In the genomic region with DNA sequence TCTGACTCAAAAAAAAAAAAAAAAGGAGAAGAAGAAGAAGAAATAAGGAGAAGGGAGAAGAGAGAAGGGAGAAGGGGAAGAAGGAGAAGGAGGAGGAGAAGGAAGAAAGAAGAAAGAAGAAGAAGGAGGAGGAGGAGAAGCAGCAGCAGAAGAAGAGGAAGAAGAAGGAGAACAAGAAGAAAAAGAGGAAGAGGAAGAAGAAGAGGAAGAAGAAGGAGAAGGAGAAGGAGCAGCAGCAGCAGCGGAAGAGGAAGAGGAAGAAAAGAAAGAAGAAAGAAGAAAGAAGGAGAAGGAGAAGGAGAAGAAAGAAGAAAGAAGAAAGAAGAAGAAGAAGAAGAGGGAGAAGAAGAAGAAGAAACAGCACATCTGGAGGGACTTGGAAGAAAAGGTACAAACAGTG, we compare ENCODE assay signal across 16 cellular contexts. TPM values are rescaled to one million over a fixed set of nuclear protein-coding genes. Genes with fewer than 3 reads are reported as not detected.
DNase-seq lines count a peak whose midpoint lies in the region; ATAC-seq and TF ChIP-seq lines count a peak whose summit lies in the region.
"Had no signal": no experiment of that assay in that cellular context is flagged by ENCODE, and none has a peak within 500 bp of the region (broad histone marks: within the 10 kb centered on the region; RNA-seq: fewer than 3 reads in every experiment).

No MANE protein-coding gene starts in this region.

- H3K4me3 ChIP-seq in stomach: no peak overlapping the region
- H3K4me3 ChIP-seq: HAP-1 had no signal

- H3K4me1 ChIP-seq in stomach: peaks cover 7 to 35% (median 24%) of the 10 kb centered on the region in 4 donors

- WGBS in stomach, 5 donors: 76 to 89% (median 83%) methylated on average over 1 of the region's 1 CpG

- no peak for ATAC-seq in T-helper 17 cell
- ATAC-seq in HG02938 (IDR thresholded peaks at IDR 0.05; ENCODE audit: unreplicated experiment): no peak

- H3K4me1 Mint-ChIP-seq in T-helper 17 cell (peaks cover 9% of the 10 kb centered on the region), immature natural killer cell (peaks cover 8 to 18% of the 10 kb centered on the region in 2 donors)

- H3K27me3 Mint-ChIP-seq in T-helper 17 cell (peaks cover 11% of the 10 kb centered on the region), immature natural killer cell (ENCODE audit: low read depth in 3 of 3) (peaks cover 8 to 10% (median 9%) of the 10 kb centered on the region in 3 donors)

- H3K27ac ChIP-seq in stomach: peak overlapping the region in 4 of 5 donors; percentile 78 to 95 (median 82)

- H3K36me3 Mint-ChIP-seq in T-helper 17 cell (ENCODE audit: low read depth) (no peaks in the 10 kb centered on the region), immature natural killer cell (no peaks in the 10 kb centered on the region)

- intact Hi-C loops in stomach (cut with DNase I; ENCODE audit: low total_unique reads): no loop called here

- H3K27ac Mint-ChIP-seq in T-helper 17 cell (peak overlapping the region; percentile 89), immature natural killer cell (peak overlapping the region in 5 of 6 donors; percentile 17 to 83 (median 70))

- H3K4me3 Mint-ChIP-seq in T-helper 17 cell (peak overlapping the region; percentile 25), immature natural killer cell (peak overlapping the region in 2 of 5 donors; percentile 31 to 66)

- no peak for TF ChIP-seq EP300 in stomach (IDR thresholded peaks at IDR 0.05)

- no peaks in the 10 kb centered on the region for H3K9me3 Mint-ChIP-seq in immature natural killer cell

- DNase-seq in SIG-M5 treated with dmso at 0.1 percent for 504 hours (lab: John Stamatoyannopoulos, UW; ENCODE audit: unreplicated experiment) (peak; percentile 26), SIG-M5 (lab: John Stamatoyannopoulos, UW) (no peak), T-helper 17 cell (no peak), immature natural killer cell (no peak), stomach (no peak), GM19240 (ENCODE audit: insufficient read length, low spot score) (no peak), cerebellar cortex (ENCODE audit: low spot score) (no peak)
- DNase-seq: activated CD4-positive, alpha-beta T cell treated with anti-CD3 and anti-CD28 coated beads, Interleukin-2, amount 50 U/mL, for 4 hours; activated effector memory CD4-positive, alpha-beta T cell treated with Interleukin-2 at 50 U/mL for 16 hours; kidney; MM.1S; substantia nigra had no signal

- H3K9me3 ChIP-seq in T-helper 17 cell (ENCODE audit: control insufficient read depth, low read length, poor library complexity, severe bottlenecking) (no peaks in the 10 kb centered on the region), stomach (no peaks in the 10 kb centered on the region)

- peaks cover 4 to 10% (median 5%) of the 10 kb centered on the region in 3 donors for H3K27me3 ChIP-seq in stomach

- no peaks in the 10 kb centered on the region for H3K36me3 ChIP-seq in stomach
- H3K36me3 ChIP-seq: HAP-1 had no signal

- no peak for TF ChIP-seq POLR2A in stomach (IDR thresholded peaks at IDR 0.05)

- TF ChIP-seq CTCF in stomach (IDR thresholded peaks at IDR 0.05): no peak

RNA-seq across cellular contexts. Expression of a gene that starts 4.1 kb away (rescaled TPM):
- 1 to 10 TPM in 1 of 2 donors, not detected in 1; 2.6 TPM for total RNA-seq in T-helper 17 cell
- not detected for polyA plus RNA-seq in immature natural killer cell
- 1,000 to 10,000 TPM in 1 of 5 donors, 100 to 1,000 TPM in 4; 205 to 1,183 (median 570) TPM for total RNA-seq in stomach
- 100 to 1,000 TPM in 1 of 3 donors, 10 to 100 TPM in 2; 70.2 to 585 (median 70.6) TPM for polyA plus RNA-seq in stomach
- total RNA-seq: bronchial epithelial cell; T-helper 1 cell treated with Interleukin-12 subunit alpha and Interleukin-12 subunit beta and Interleukin-4 antibody, amounts not matched to agents 30 ng/mL and 1 ng/mL, for 36 hours had no signal

RNA-seq across cellular contexts. Expression of a gene that starts 5.6 kb away (rescaled TPM):
- total RNA-seq in T-helper 17 cell (10 to 100 TPM; 22.6 to 23.9 TPM), stomach (100 to 1,000 TPM in 1 of 5 donors, 10 to 100 TPM in 4; 15.6 to 119 (median 49.0) TPM)
- polyA plus RNA-seq in immature natural killer cell (10 to 100 TPM; 25.6 to 29.4 (median 26.2) TPM), stomach (10 to 100 TPM; 93.2 to 96.5 (median 95.1) TPM)

RNA-seq across cellular contexts. Expression of a gene that starts 24.5 kb away (rescaled TPM):
- total RNA-seq in T-helper 17 cell: 10 to 100 TPM; 33.9 to 40.6 TPM
- 100 to 1,000 TPM in 1 of 3 donors, 10 to 100 TPM in 2; 88.4 to 102 (median 98.3) TPM for polyA plus RNA-seq in immature natural killer cell
- 10 to 100 TPM in 4 of 5 donors, 1 to 10 TPM in 1; 2.3 to 25.5 (median 21.4) TPM for total RNA-seq in stomach
- polyA plus RNA-seq in stomach: 10 to 100 TPM; 87.0 to 96.4 (median 93.1) TPM

RNA-seq across cellular contexts. Expression of a gene that starts 28.9 kb away (rescaled TPM):
- 10 to 100 TPM; 15.3 to 15.6 TPM for total RNA-seq in T-helper 17 cell
- polyA plus RNA-seq in immature natural killer cell: 1 to 10 TPM in 2 of 3 donors, under 1 TPM in 1; 0.78 to 3.3 (median 1.1) TPM
- total RNA-seq in stomach: 10 to 100 TPM in 4 of 5 donors, 1 to 10 TPM in 1; 6.7 to 99.6 (median 10.5) TPM
- 10 to 100 TPM in 2 of 3 donors, 1 to 10 TPM in 1; 9.8 to 35.9 (median 17.3) TPM for polyA plus RNA-seq in stomach

RNA-seq across cellular contexts. Expression of a gene that starts 42.9 kb away (rescaled TPM):
- 10 to 100 TPM; 14.6 to 18.2 TPM for total RNA-seq in T-helper 17 cell
- polyA plus RNA-seq in immature natural killer cell: 10 to 100 TPM; 10.9 to 14.0 (median 13.9) TPM
- 10 to 100 TPM in 2 of 5 donors, 1 to 10 TPM in 2, not detected in 1; 6.1 to 47.5 (median 25.3) TPM for total RNA-seq in stomach
- 10 to 100 TPM; 48.9 to 67.9 (median 67.4) TPM for polyA plus RNA-seq in stomach

Comparison
In these comparisons a context has a peak if more than half of its experiments do, and no peak if none do; other contexts are left out.
1. RNA of a gene that starts 4.1 kb away (total RNA-seq): 205 to 1,183 TPM in stomach; 2.6 TPM in T-helper 17 cell; every median in the first group is over 10 times any median in the second.